ENCODE assay signal across 9 cellular contexts in the genomic region with DNA sequence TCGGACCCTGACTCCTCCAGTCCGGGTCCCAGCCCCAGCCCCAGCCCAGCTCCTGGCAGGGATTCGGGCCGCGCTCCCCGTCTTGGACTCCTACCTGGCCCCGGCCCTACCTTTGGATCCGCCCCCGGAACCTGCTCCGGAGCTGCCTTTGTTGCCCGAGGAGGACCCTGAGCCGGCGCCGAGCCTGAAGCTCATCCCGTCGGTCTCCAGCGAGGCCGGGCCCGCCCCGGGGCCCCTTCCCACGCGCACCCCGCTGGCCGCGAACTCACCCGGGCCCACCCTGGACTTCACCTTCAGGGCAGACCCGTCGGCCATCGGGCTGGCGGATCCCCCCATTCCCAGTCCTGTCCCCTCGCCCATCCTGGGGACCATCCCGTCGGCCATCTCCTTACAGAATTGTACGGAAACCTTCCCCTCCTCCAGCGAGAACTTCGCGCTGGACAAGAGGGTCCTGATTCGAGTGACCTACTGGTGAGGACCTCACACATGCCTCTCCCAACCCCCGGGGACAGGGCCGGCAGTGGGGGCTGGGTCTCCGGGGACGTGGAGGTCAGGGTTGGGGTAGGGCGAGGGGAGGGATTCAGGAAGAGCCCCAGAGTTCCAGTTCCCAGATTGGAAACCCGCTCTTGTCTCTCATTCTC. TPM values are rescaled to one million over a fixed set of nuclear protein-coding genes. Genes with fewer than 3 reads are reported as not detected.
A peak's percentile ranks its signal among the peaks of the same experiment; 100 is the strongest.
DNase-seq lines count a peak whose midpoint lies in the region; ATAC-seq, FAIRE-seq and TF ChIP-seq lines count a peak whose summit lies in the region.
"Had no signal": no experiment of that assay in that cellular context is flagged by ENCODE, and none has a peak within 500 bp of the region (broad histone marks: within the 10 kb centered on the region; RNA-seq: fewer than 3 reads in every experiment).

No MANE protein-coding gene starts in this region.

- no peak for TF ChIP-seq EP300 in stomach (IDR thresholded peaks at IDR 0.05)

- intact Hi-C loops in stomach (cut with DNase I; ENCODE audit: low total_unique reads): no loop called here

- H3K9me3 ChIP-seq in keratinocyte (ENCODE audit: control insufficient read depth, low read depth, low read length) (no peaks in the 10 kb centered on the region), stomach (no peaks in the 10 kb centered on the region)

- no peak for TF ChIP-seq CTCF in keratinocyte (optimal IDR thresholded peaks at IDR 0.05 in 1 of 3, IDR thresholded peaks at IDR 0.05 in 1 of 3, conservative IDR thresholded peaks at IDR 0.05 in 1 of 3; ENCODE audit: extremely low read depth in 1 of 3, insufficient read depth in 2 of 3, low read length in 3 of 3)
- TF ChIP-seq CTCF in stomach (IDR thresholded peaks at IDR 0.05): no peak

- H3K27me3 ChIP-seq in keratinocyte (ENCODE audit: control insufficient read depth, extremely low read depth, insufficient read depth, low read length) (peaks cover 58% of the 10 kb centered on the region), stomach (peaks cover 18 to 82% (median 46%) of the 10 kb centered on the region in 3 donors)

- H3K36me3 ChIP-seq in keratinocyte (ENCODE audit: control insufficient read depth in 2 of 2, extremely low read depth in 1 of 2, insufficient read depth in 2 of 2, low read length in 2 of 2): no peaks in the 10 kb centered on the region
- H3K36me3 ChIP-seq in stomach: no peaks in the 10 kb centered on the region

- H2AFZ ChIP-seq in keratinocyte (ENCODE audit: control insufficient read depth, low read length): peak overlapping the region; percentile 26

- no peaks in the 10 kb centered on the region for H3K9me1 ChIP-seq in keratinocyte (ENCODE audit: control insufficient read depth, extremely low read depth, insufficient read depth, low read length)

- H3K4me1 ChIP-seq in keratinocyte (ENCODE audit: control insufficient read depth, extremely low read depth, insufficient read depth, low read length) (peaks cover 13% of the 10 kb centered on the region), stomach (peaks cover 11 to 20% (median 17%) of the 10 kb centered on the region in 4 donors)

- 2 to 5% (median 4%) methylated on average over 16 to 44 of the region's 44 CpGs for WGBS in stomach, 5 donors

- no peak for ATAC-seq in GM19463 (IDR thresholded peaks at IDR 0.05; ENCODE audit: unreplicated experiment)
- ATAC-seq in HG02642 (IDR thresholded peaks at IDR 0.05; ENCODE audit: poor library complexity, unreplicated experiment): no peak

- DNase-seq in activated CD4-positive, alpha-beta T cell treated with anti-CD3 and anti-CD28 coated beads, Interleukin-2, amount 50 U/mL, for 1 hour: peak; percentile 10
- no peak for DNase-seq in activated CD4-positive, alpha-beta T cell treated with anti-CD3 and anti-CD28 coated beads for 48 hours
- DNase-seq in activated naive CD4-positive, alpha-beta T cell treated with anti-CD3 and anti-CD28 coated beads, Interleukin-2, amount 50 U/mL, for 16 hours: peak; percentile 33
- DNase-seq in keratinocyte (ENCODE audit: low read depth, low spot score) (no peak), stomach (no peak), dermis blood vessel endothelial cell (no peak)

- dilution Hi-C loops in keratinocyte (cut with MboI; ENCODE audit: extremely low pct_ligation_motif_present, low sequenced_read_pairs): no loop called here

- H3K27ac ChIP-seq in keratinocyte (ENCODE audit: control insufficient read depth, insufficient read depth, low read length) (no peak overlapping the region), stomach (no peak overlapping the region)

- no peaks in the 10 kb centered on the region for H4K20me1 ChIP-seq in keratinocyte (ENCODE audit: control insufficient read depth, extremely low read depth, insufficient read depth, low read length)

- H3K4me2 ChIP-seq in keratinocyte (ENCODE audit: control insufficient read depth, extremely low read depth, insufficient read depth, low read depth, low read length): peak overlapping the region; percentile 71

- H3K4me3 ChIP-seq in keratinocyte (ENCODE audit: control insufficient read depth in 2 of 3, extremely low read depth in 1 of 3, insufficient read depth in 2 of 3, low read depth in 1 of 3, low read length in 3 of 3) (peak overlapping the region; percentile 9 to 46 (median 29)), stomach (peak overlapping the region; percentile 30 to 46 (median 36))

- H3K9ac ChIP-seq in keratinocyte (ENCODE audit: control insufficient read depth, extremely low read depth, insufficient read depth, low read length): no peak overlapping the region

- FAIRE-seq in keratinocyte (lab: Jason Lieb, UNC): no peak
- FAIRE-seq: TTC549 had no signal

- H3K79me2 ChIP-seq in keratinocyte (ENCODE audit: control insufficient read depth, insufficient read depth, low read length): no peaks in the 10 kb centered on the region

- TF ChIP-seq POLR2A in stomach (IDR thresholded peaks at IDR 0.05): no peak

RNA-seq across cellular contexts. Expression of a gene that starts 0.7 kb away (rescaled TPM):
- not detected in 3 replicates for polyA plus RNA-seq in keratinocyte
- not detected for polyA plus RNA-seq in keratinocyte (2011; ENCODE audit: low read depth)
- not detected in 2 replicates for polyA plus RNA-seq in keratinocyte (2011; cell fraction: cytosol; rRNA removed)
- not detected in 2 replicates for polyA plus RNA-seq in keratinocyte (2011; cell fraction: nucleus; rRNA removed)
- not detected in 2 replicates for polyA plus RNA-seq in keratinocyte (2012; ENCODE audit: low replicate concordance)
- polyA minus RNA-seq in keratinocyte: not detected in 3 replicates
- polyA minus RNA-seq in keratinocyte (2011; cell fraction: cytosol; rRNA and poly(A)+ RNA removed): not detected
- not detected in 2 replicates for polyA minus RNA-seq in keratinocyte (2011; cell fraction: nucleus; rRNA and poly(A)+ RNA removed)
- not detected for total RNA-seq in stomach
- not detected for polyA plus RNA-seq in stomach
- total RNA-seq in dermis blood vessel endothelial cell: not detected in 2 replicates

RNA-seq across cellular contexts. Expression of a gene that starts 16.9 kb away (rescaled TPM):
- 0.80 to 1.1 TPM (median 0.89 TPM) in 3 replicates for polyA plus RNA-seq in keratinocyte
- not detected for polyA plus RNA-seq in keratinocyte (2011; ENCODE audit: low read depth)
- 0.64 and 1.1 TPM in 2 replicates for polyA plus RNA-seq in keratinocyte (2011; cell fraction: cytosol; rRNA removed)
- polyA plus RNA-seq in keratinocyte (2011; cell fraction: nucleus; rRNA removed): 0.27 and 0.37 TPM in 2 replicates
- polyA plus RNA-seq in keratinocyte (2012; ENCODE audit: low replicate concordance): 0.41 and 1.3 TPM in 2 replicates
- polyA minus RNA-seq in keratinocyte: 0.20 to 0.43 TPM in 2 of 3 replicates, not detected in the other
- not detected for polyA minus RNA-seq in keratinocyte (2011; cell fraction: cytosol; rRNA and poly(A)+ RNA removed)
- not detected in 2 replicates for polyA minus RNA-seq in keratinocyte (2011; cell fraction: nucleus; rRNA and poly(A)+ RNA removed)
- total RNA-seq in stomach: not detected
- under 1 TPM in 1 of 3 donors, not detected in 2; 0.08 TPM for polyA plus RNA-seq in stomach
- total RNA-seq in dermis blood vessel endothelial cell: 0.17 and 0.28 TPM in 2 replicates

RNA-seq across cellular contexts. Expression of a gene that starts 17.0 kb away (rescaled TPM):
- polyA plus RNA-seq in keratinocyte (1.1 to 1.9 TPM (median 1.2 TPM) in 3 replicates), stomach (1 to 10 TPM; 1.2 to 1.9 (median 1.2) TPM)
- polyA plus RNA-seq in keratinocyte (2011; ENCODE audit: low read depth): 0.19 TPM
- 1.1 and 1.3 TPM in 2 replicates for polyA plus RNA-seq in keratinocyte (2011; cell fraction: cytosol; rRNA removed)
- polyA plus RNA-seq in keratinocyte (2011; cell fraction: nucleus; rRNA removed): 1.1 and 1.2 TPM in 2 replicates
- polyA plus RNA-seq in keratinocyte (2012; ENCODE audit: low replicate concordance): 0.52 and 1.7 TPM in 2 replicates
- 0.13 to 0.23 TPM in 2 of 3 replicates, not detected in the other for polyA minus RNA-seq in keratinocyte
- not detected for polyA minus RNA-seq in keratinocyte (2011; cell fraction: cytosol; rRNA and poly(A)+ RNA removed)
- polyA minus RNA-seq in keratinocyte (2011; cell fraction: nucleus; rRNA and poly(A)+ RNA removed): 0.21 and 0.39 TPM in 2 replicates
- total RNA-seq in stomach (1 to 10 TPM in 3 of 5 donors, under 1 TPM in 1, not detected in 1; 0.58 to 5.7 (median 1.9) TPM), dermis blood vessel endothelial cell (2.2 and 2.7 TPM in 2 replicates)

RNA-seq across cellular contexts. Expression of a gene that starts 24.3 kb away (rescaled TPM):
- 9.5 to 12.9 TPM (median 9.6 TPM) in 3 replicates for polyA plus RNA-seq in keratinocyte
- polyA plus RNA-seq in keratinocyte (2011; ENCODE audit: low read depth): 9.9 TPM
- 7.8 and 9.3 TPM in 2 replicates for polyA plus RNA-seq in keratinocyte (2011; cell fraction: cytosol; rRNA removed)
- polyA plus RNA-seq in keratinocyte (2011; cell fraction: nucleus; rRNA removed): 7.8 and 9.6 TPM in 2 replicates
- 10.2 and 17.0 TPM in 2 replicates for polyA plus RNA-seq in keratinocyte (2012; ENCODE audit: low replicate concordance)
- polyA minus RNA-seq in keratinocyte: 2.0 to 4.3 TPM (median 3.7 TPM) in 3 replicates
- polyA minus RNA-seq in keratinocyte (2011; cell fraction: cytosol; rRNA and poly(A)+ RNA removed): 4.0 TPM
- 2.2 and 3.5 TPM in 2 replicates for polyA minus RNA-seq in keratinocyte (2011; cell fraction: nucleus; rRNA and poly(A)+ RNA removed)
- 10 to 100 TPM in 1 of 5 donors, 1 to 10 TPM in 3, not detected in 1; 4.3 to 56.5 (median 6.1) TPM for total RNA-seq in stomach
- polyA plus RNA-seq in stomach: 10 to 100 TPM in 2 of 3 donors, 1 to 10 TPM in 1; 8.7 to 12.5 (median 10.2) TPM
- 16.2 and 17.8 TPM in 2 replicates for total RNA-seq in dermis blood vessel endothelial cell

RNA-seq across cellular contexts. Expression of a gene that starts 35.0 kb away (rescaled TPM):
- 71.6 to 91.5 TPM (median 85.5 TPM) in 3 replicates for polyA plus RNA-seq in keratinocyte
- 70.1 TPM for polyA plus RNA-seq in keratinocyte (2011; ENCODE audit: low read depth)
- polyA plus RNA-seq in keratinocyte (2011; cell fraction: cytosol; rRNA removed): 59.6 and 76.9 TPM in 2 replicates
- polyA plus RNA-seq in keratinocyte (2011; cell fraction: nucleus; rRNA removed): 70.9 and 76.6 TPM in 2 replicates
- 68.5 and 89.8 TPM in 2 replicates for polyA plus RNA-seq in keratinocyte (2012; ENCODE audit: low replicate concordance)
- 68.9 to 130 TPM (median 90.1 TPM) in 3 replicates for polyA minus RNA-seq in keratinocyte
- 89.6 TPM for polyA minus RNA-seq in keratinocyte (2011; cell fraction: cytosol; rRNA and poly(A)+ RNA removed)
- 30.5 and 51.5 TPM in 2 replicates for polyA minus RNA-seq in keratinocyte (2011; cell fraction: nucleus; rRNA and poly(A)+ RNA removed)
- 100 to 1,000 TPM in 1 of 5 donors, 10 to 100 TPM in 4; 35.0 to 106 (median 56.2) TPM for total RNA-seq in stomach
- polyA plus RNA-seq in stomach: 10 to 100 TPM; 36.5 to 51.2 (median 49.7) TPM
- 66.5 and 67.9 TPM in 2 replicates for total RNA-seq in dermis blood vessel endothelial cell

Comparison
In these comparisons a context has a peak if more than half of its experiments do, and no peak if none do; other contexts are left out.
1. DNase-seq: peak in activated CD4-positive, alpha-beta T cell treated with anti-CD3 and anti-CD28 coated beads, Interleukin-2, amount 50 U/mL, for 1 hour (single experiment) and activated naive CD4-positive, alpha-beta T cell treated with anti-CD3 and anti-CD28 coated beads, Interleukin-2, amount 50 U/mL, for 16 hours (single experiment); none in activated CD4-positive, alpha-beta T cell treated with anti-CD3 and anti-CD28 coated beads for 48 hours (single experiment), keratinocyte (single experiment), stomach (single experiment) and dermis blood vessel endothelial cell (single experiment).